21 cellular contexts compared by ENCODE assay signal in genomic region chr18:35507192-35507591, GRCh38. TPM values are rescaled to one million over a fixed set of nuclear protein-coding genes. Genes with fewer than 3 reads are reported as not detected.
A peak's percentile ranks its signal among the peaks of the same experiment; 100 is the strongest.
DNase-seq lines count a peak whose midpoint lies in the region; ATAC-seq and TF ChIP-seq lines count a peak whose summit lies in the region.
"Had no signal": no experiment of that assay in that cellular context is flagged by ENCODE, and none has a peak within 500 bp of the region (broad histone marks: within the 10 kb centered on the region; RNA-seq: fewer than 3 reads in every experiment).

No MANE protein-coding gene starts in this region.

- H2AK5ac ChIP-seq in mesenchymal stem cell (ENCODE audit: low read length, severe bottlenecking), result peak overlapping the region; percentile 60

- H2BK120ac ChIP-seq in mesenchymal stem cell (ENCODE audit: low read depth, low read length), result no peak overlapping the region

- CTCF ChIA-PET in OCI-LY7 (lab: Charles Lee; ENCODE audit: unreplicated experiment), result no interaction called here

- no peak overlapping the region for H3K14ac ChIP-seq in mesenchymal stem cell (ENCODE audit: low read length in 2 of 2)

- no peak overlapping the region for H2BK5ac ChIP-seq in mesenchymal stem cell (ENCODE audit: low read depth, low read length, poor library complexity, severe bottlenecking)

- H3K27ac ChIP-seq in right atrium auricular region (no peak overlapping the region), heart right ventricle (no peak overlapping the region), coronary artery (no peak overlapping the region), mesenchymal stem cell (ENCODE audit: low read length, poor library complexity, severe bottlenecking) (no peak overlapping the region), OCI-LY7 (ENCODE audit: low read depth, low read length, poor library complexity, severe bottlenecking) (no peak overlapping the region)
- H3K27ac ChIP-seq: BLaER1 treated with 17β-estradiol and CSF1 and Interleukin-3, amounts not matched to agents 10 nM and 100 nM; SJCRH30 had no signal

- no peak overlapping the region for H2BK15ac ChIP-seq in mesenchymal stem cell (ENCODE audit: low read depth, poor library complexity, severe bottlenecking)

- POLR2A ChIA-PET in OCI-LY7 (lab: Charles Lee), result interaction anchor here (0.6 to 1.0 kb wide), 2 partner anchors 9 to 127 kb away, joined by 3 read pairs; no protein-coding TSS in a partner anchor

- H2AFZ ChIP-seq in mesenchymal stem cell (ENCODE audit: low read depth, low read length), result no peak overlapping the region
- H2AFZ ChIP-seq in OCI-LY7 (ENCODE audit: low read length), result no peak overlapping the region

- H3K4ac ChIP-seq in mesenchymal stem cell (ENCODE audit: low read depth in 1 of 2, low read length in 2 of 2), result no peak overlapping the region

- ATAC-seq in heart right ventricle, result no peak
- ATAC-seq: Right ventricle myocardium inferior, SK-N-SH treated with all-trans-retinoic acid at 6 μM for 48 hours had no signal

- peaks cover 3% of the 10 kb centered on the region for H3K79me1 ChIP-seq in mesenchymal stem cell (replicated peaks; ENCODE audit: low read length, poor library complexity, severe bottlenecking)

- H3K4me1 ChIP-seq in right atrium auricular region (no peaks in the 10 kb centered on the region), heart right ventricle (peaks cover 0 to 11% (median 0%) of the 10 kb centered on the region in 9 donors), mesenchymal stem cell (ENCODE audit: control insufficient read depth, insufficient read depth, low read depth, low read length) (peaks cover 8% of the 10 kb centered on the region), OCI-LY7 (ENCODE audit: insufficient read depth, low read length, poor library complexity, severe bottlenecking) (no peaks in the 10 kb centered on the region)
- H3K4me1 ChIP-seq: SJCRH30 had no signal

- H3K36me3 ChIP-seq in right atrium auricular region, result no peaks in the 10 kb centered on the region
- H3K36me3 ChIP-seq in heart right ventricle, result no peaks in the 10 kb centered on the region
- no peaks in the 10 kb centered on the region for H3K36me3 ChIP-seq in mesenchymal stem cell (ENCODE audit: control insufficient read depth in 1 of 2, insufficient read depth in 2 of 2, low read depth in 1 of 2, low read length in 2 of 2)
- no peaks in the 10 kb centered on the region for H3K36me3 ChIP-seq in OCI-LY7 (ENCODE audit: insufficient read depth, low read length)
- H3K36me3 ChIP-seq: BLaER1 treated with 17β-estradiol and CSF1 and Interleukin-3, amounts not matched to agents 10 nM and 100 nM; SJCRH30 had no signal

- H4K8ac ChIP-seq in mesenchymal stem cell (ENCODE audit: low read length), result no peak overlapping the region

- H4K20me1 ChIP-seq in OCI-LY7 (ENCODE audit: insufficient read depth, low read length), result no peaks in the 10 kb centered on the region
- H4K20me1 ChIP-seq: BLaER1 treated with 17β-estradiol and CSF1 and Interleukin-3, amounts not matched to agents 10 nM and 100 nM had no signal

- H3K79me2 ChIP-seq in OCI-LY7 (ENCODE audit: insufficient read depth, low read depth, low read length), result no peaks in the 10 kb centered on the region

- H3K4me2 ChIP-seq in mesenchymal stem cell (ENCODE audit: low read length, poor library complexity, severe bottlenecking), result no peak overlapping the region
- H3K4me2 ChIP-seq in OCI-LY7 (ENCODE audit: low read length), result no peak overlapping the region

- H3K9me2 ChIP-seq in OCI-LY7 (ENCODE audit: insufficient read depth, low read length), result no peaks in the 10 kb centered on the region

- no peak overlapping the region for H3K9ac ChIP-seq in mesenchymal stem cell (ENCODE audit: low read length)
- H3K9ac ChIP-seq: BLaER1 treated with 17β-estradiol and CSF1 and Interleukin-3, amounts not matched to agents 10 nM and 100 nM had no signal

- H3K9me3 ChIP-seq in right atrium auricular region (no peaks in the 10 kb centered on the region), heart right ventricle (no peaks in the 10 kb centered on the region), mesenchymal stem cell (ENCODE audit: control insufficient read depth, low read length) (no peaks in the 10 kb centered on the region), OCI-LY7 (ENCODE audit: low read length) (no peaks in the 10 kb centered on the region)
- H3K9me3 ChIP-seq: SJCRH30 had no signal

- H3K23ac ChIP-seq in mesenchymal stem cell (ENCODE audit: low read length in 2 of 2), result no peak overlapping the region

- intact Hi-C loops in heart right ventricle (cut with DNase I) (loop anchor here in 1 of 10 donors (5.0 to 10.0 kb wide), 2 partner anchors 62 to 70 kb away; no protein-coding TSS in a partner anchor), OCI-LY7 (cut with micrococcal nuclease; ENCODE audit: unreplicated experiment) (no loop called here)

- H3K18ac ChIP-seq in mesenchymal stem cell (ENCODE audit: low read depth in 1 of 2, low read length in 2 of 2), result no peak overlapping the region

- H3K4me3 ChIP-seq in right atrium auricular region (no peak overlapping the region), heart right ventricle (no peak overlapping the region), coronary artery (no peak overlapping the region), mesenchymal stem cell (ENCODE audit: insufficient read depth in 1 of 2, low read depth in 1 of 2, low read length in 2 of 2) (no peak overlapping the region), OCI-LY7 (ENCODE audit: low read depth, low read length, poor library complexity, severe bottlenecking) (no peak overlapping the region)
- H3K4me3 ChIP-seq: BLaER1 treated with 17β-estradiol and CSF1 and Interleukin-3, amounts not matched to agents 10 nM and 100 nM; SJCRH30 had no signal

- no TSS peak for BruUV-seq in OCI-LY7 (replicated peaks; lab: Mats Ljungman, UMichigan)

- H2BK12ac ChIP-seq in mesenchymal stem cell (ENCODE audit: low read length in 2 of 2), result peak overlapping the region in 1 of 2 experiments; percentile 95

- peak; percentile 23 for DNase-seq in right atrium auricular region (ENCODE audit: low spot score)
- DNase-seq in heart right ventricle, result no peak
- DNase-seq in coronary artery (ENCODE audit: low spot score), result peak; percentile 36
- DNase-seq in mesenchymal stem cell, result no peak
- no peak for DNase-seq in OCI-LY7 (ENCODE audit: low spot score)
- no peak for DNase-seq in DMS53 (lab: John Stamatoyannopoulos, UW)
- no peak for DNase-seq in epidermal melanocyte (ENCODE audit: insufficient read length, low spot score)
- DNase-seq: AML-193; CD4-positive, alpha-beta T cell; H9; KG1; MM.1S; NCI-H2029; NCI-H2171; NCI-H226; NCI-H510A; NCI-H69; SJCRH30 had no signal

- no peak for TF ChIP-seq CTCF in right atrium auricular region (IDR thresholded peaks at IDR 0.05)
- no peak for TF ChIP-seq CTCF in heart right ventricle (IDR thresholded peaks at IDR 0.05)
- TF ChIP-seq CTCF in coronary artery (IDR thresholded peaks at IDR 0.05), result no peak
- TF ChIP-seq CTCF in OCI-LY7 (conservative IDR thresholded peaks at IDR 0.05; ENCODE audit: low read length), result no peak

- H3K27me3 ChIP-seq in right atrium auricular region, result no peaks in the 10 kb centered on the region
- peaks cover 0 to 6% (median 0%) of the 10 kb centered on the region in 7 donors for H3K27me3 ChIP-seq in heart right ventricle
- peaks cover 0 to 3% of the 10 kb centered on the region in 2 experiments for H3K27me3 ChIP-seq in mesenchymal stem cell (ENCODE audit: control insufficient read depth in 1 of 2, insufficient read depth in 1 of 2, low read length in 2 of 2)
- H3K27me3 ChIP-seq: BLaER1 treated with 17β-estradiol and CSF1 and Interleukin-3, amounts not matched to agents 10 nM and 100 nM; SJCRH30 had no signal

- 83 to 87% methylated on average over 3 of the region's 3 CpGs for WGBS in heart right ventricle, 2 donors
- WGBS in mesenchymal stem cell, result 93% methylated on average over 3 of the region's 3 CpGs

- no peak overlapping the region for H4K91ac ChIP-seq in mesenchymal stem cell (ENCODE audit: low read length)

RNA-seq across cellular contexts. Expression of gene INO80C, which starts 9.4 kb away (rescaled TPM):
- 10 to 100 TPM; 11.1 to 13.9 TPM for total RNA-seq in right atrium auricular region
- 10 to 100 TPM; 19.5 to 28.4 (median 25.5) TPM for total RNA-seq in heart right ventricle
- polyA plus RNA-seq in heart right ventricle, result 10 to 100 TPM; 17.3 to 24.5 TPM
- polyA plus RNA-seq in mesenchymal stem cell (2013, experiment 1 of 2), result 22.5 TPM
- 22.2 TPM for polyA plus RNA-seq in mesenchymal stem cell (2013, experiment 2 of 2)
- total RNA-seq in OCI-LY7 (2014; rRNA removed; shearing (Covaris generic)), result 5.9 and 13.1 TPM in 2 replicates
- total RNA-seq in OCI-LY7 (2022), result 9.5 and 10.3 TPM in 2 replicates

Comparison
In these comparisons a context has a peak if more than half of its experiments do, and no peak if none do; other contexts are left out.
1. DNase-seq: peak in right atrium auricular region (single experiment) and coronary artery (single experiment); none in heart right ventricle (0 of 2), mesenchymal stem cell (single experiment), OCI-LY7 (single experiment), DMS53 (single experiment) and epidermal melanocyte (single experiment).